12 cellular contexts compared by ENCODE assay signal in the genomic region with DNA sequence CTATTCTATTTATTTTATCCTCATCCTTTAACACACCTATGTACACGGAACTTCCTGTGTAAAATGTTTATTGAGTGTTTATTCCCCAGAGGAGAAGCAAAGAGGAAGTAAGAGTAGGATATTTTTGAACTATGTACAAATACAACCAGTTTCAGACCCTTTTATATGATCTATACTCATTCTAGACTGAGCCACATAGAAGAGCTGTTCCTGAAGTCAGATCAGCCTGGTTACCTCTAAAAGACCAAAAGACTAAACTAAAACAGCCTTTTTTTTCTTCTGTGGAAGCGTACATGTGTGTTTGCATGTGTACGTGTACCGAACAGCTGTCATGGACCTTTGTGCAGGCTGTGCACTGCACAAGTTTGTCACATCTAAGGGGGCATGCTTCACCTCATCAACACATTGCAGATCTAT.
DNase-seq lines count a peak whose midpoint lies in the region; ATAC-seq and TF ChIP-seq lines count a peak whose summit lies in the region.
"Had no signal": no experiment of that assay in that cellular context is flagged by ENCODE, and none has a peak within 500 bp of the region (broad histone marks: within the 10 kb centered on the region; RNA-seq: fewer than 3 reads in every experiment).

No MANE protein-coding gene starts in this region.

- peak; percentile 31 for TF ChIP-seq POLR2A in GM18526 (IDR thresholded peaks at IDR 0.05; ENCODE audit: extremely low read depth, insufficient read length)
- no peak for TF ChIP-seq POLR2A in uterus (IDR thresholded peaks at IDR 0.05)

- H3K36me3 Mint-ChIP-seq in activated naive CD4-positive, alpha-beta T cell treated with anti-CD3 and anti-CD28 coated beads, Interleukin-2, amount 50 U/mL, for 72 hours: peaks cover 0 to 6% of the 10 kb centered on the region in 2 donors
- H3K36me3 Mint-ChIP-seq in progenitor cell of endocrine pancreas (ENCODE audit: insufficient read depth): no peaks in the 10 kb centered on the region

- H3K27me3 Mint-ChIP-seq in progenitor cell of endocrine pancreas: no peaks in the 10 kb centered on the region

- peaks cover 12% of the 10 kb centered on the region for H3K4me1 Mint-ChIP-seq in progenitor cell of endocrine pancreas (ENCODE audit: low read depth)

- H3K27me3 ChIP-seq in uterus: no peaks in the 10 kb centered on the region
- H3K27me3 ChIP-seq: esophagus squamous epithelium, tibial artery had no signal

- H3K4me3 ChIP-seq in uterus: no peak overlapping the region
- H3K4me3 ChIP-seq: lung had no signal

- ATAC-seq in GM21576 (IDR thresholded peaks at IDR 0.05; ENCODE audit: unreplicated experiment) (peak; percentile 81), HG03354 (IDR thresholded peaks at IDR 0.05; ENCODE audit: poor library complexity, severe bottlenecking, unreplicated experiment) (peak; percentile 81)
- ATAC-seq in activated naive CD4-positive, alpha-beta T cell treated with anti-CD3 and anti-CD28 coated beads, Interleukin-2, amount 50 U/mL, for 72 hours: no peak

- H3K9me3 Mint-ChIP-seq in activated naive CD4-positive, alpha-beta T cell treated with anti-CD3 and anti-CD28 coated beads, Interleukin-2, amount 50 U/mL, for 72 hours: no peaks in the 10 kb centered on the region
- H3K9me3 Mint-ChIP-seq in progenitor cell of endocrine pancreas (ENCODE audit: low read depth): no peaks in the 10 kb centered on the region

- no peak overlapping the region for H3K27ac ChIP-seq in uterus
- H3K27ac ChIP-seq: esophagus squamous epithelium, tibial artery had no signal

- no peaks in the 10 kb centered on the region for H3K4me1 ChIP-seq in uterus

- TF ChIP-seq CTCF in uterus (IDR thresholded peaks at IDR 0.05) (no peak), progenitor cell of endocrine pancreas (IDR thresholded peaks at IDR 0.05; ENCODE audit: unreplicated experiment) (no peak)

- H3K27ac Mint-ChIP-seq in activated naive CD4-positive, alpha-beta T cell treated with anti-CD3 and anti-CD28 coated beads, Interleukin-2, amount 50 U/mL, for 72 hours: no peak overlapping the region
- H3K27ac Mint-ChIP-seq in progenitor cell of endocrine pancreas: no peak overlapping the region

- H3K36me3 ChIP-seq in uterus: no peaks in the 10 kb centered on the region
- H3K36me3 ChIP-seq: esophagus squamous epithelium, tibial artery had no signal

- no peaks in the 10 kb centered on the region for H3K9me3 ChIP-seq in uterus
- H3K9me3 ChIP-seq: esophagus squamous epithelium, tibial artery had no signal

- DNase-seq in germinal center (ENCODE audit: low spot score) (peak; percentile 61), uterus (no peak), progenitor cell of endocrine pancreas (ENCODE audit: low spot score, unreplicated experiment) (no peak)
- no peak for DNase-seq in activated naive CD4-positive, alpha-beta T cell treated with anti-CD3 and anti-CD28 coated beads, Interleukin-2, amount 50 U/mL, for 72 hours (ENCODE audit: low spot score in 2 of 2)
- DNase-seq in stimulated activated naive CD4-positive, alpha-beta T cell (lab: John Stamatoyannopoulos, UW): no peak
- DNase-seq: aorta, esophagus squamous epithelium, tibial artery had no signal

- H3K4me3 Mint-ChIP-seq in progenitor cell of endocrine pancreas (ENCODE audit: low read depth): no peak overlapping the region

- intact Hi-C loops in uterus (cut with DNase I; ENCODE audit: low total_unique reads): no loop called here

Comparison
In these comparisons a context has a peak if more than half of its experiments do, and no peak if none do; other contexts are left out.
1. ATAC-seq: peak in GM21576 (single experiment) and HG03354 (single experiment); none in activated naive CD4-positive, alpha-beta T cell treated with anti-CD3 and anti-CD28 coated beads, Interleukin-2, amount 50 U/mL, for 72 hours (0 of 2).